In the genomic region with DNA sequence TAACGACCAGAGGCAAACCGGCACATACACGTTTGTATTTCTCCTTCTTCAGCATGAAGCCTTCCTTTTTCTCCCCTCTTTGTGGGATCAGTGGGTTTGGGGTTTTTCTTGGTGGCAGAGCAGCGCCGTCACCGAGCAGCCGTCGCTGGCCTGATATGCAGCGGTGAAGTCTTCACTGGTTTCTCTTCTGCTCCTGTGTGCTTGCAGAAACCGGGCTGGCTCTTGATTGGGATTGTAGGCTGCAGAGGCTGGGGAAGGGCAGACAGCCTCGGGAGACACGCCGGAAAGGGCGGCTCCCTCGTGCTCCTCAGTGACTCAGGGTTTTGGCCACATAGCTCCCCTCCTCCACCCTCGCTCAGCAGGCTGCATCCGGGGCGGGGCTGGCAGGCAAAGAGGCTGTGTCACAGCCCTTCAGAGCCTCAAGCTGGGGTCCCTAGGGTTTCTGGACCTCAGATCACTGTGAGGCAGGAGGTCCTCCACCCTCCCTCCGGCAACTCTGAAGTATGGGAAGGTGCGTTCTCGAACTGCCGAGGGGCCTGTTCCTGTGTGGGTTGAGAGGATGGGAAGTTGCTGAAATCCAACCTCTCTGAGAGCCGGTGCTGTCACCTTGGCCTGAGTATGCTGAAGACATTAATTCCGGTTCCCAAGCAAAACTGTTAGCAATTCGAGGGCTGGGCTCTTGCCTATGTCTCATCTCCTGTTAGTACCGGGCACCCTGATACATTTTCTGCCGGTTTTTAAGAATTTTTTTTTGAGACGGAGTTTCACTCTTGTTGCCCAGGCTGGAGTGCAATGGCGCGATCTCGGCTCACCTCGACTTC, we compare ENCODE assay signal across 8 cellular contexts. TPM values are rescaled to one million over a fixed set of nuclear protein-coding genes. Genes with fewer than 3 reads are reported as not detected.
DNase-seq lines count a peak whose midpoint lies in the region; ATAC-seq lines count a peak whose summit lies in the region.

No MANE protein-coding gene starts in this region.

- H3K27ac ChIP-seq in GM23248, result peak overlapping the region; percentile 95
- H3K27ac ChIP-seq in KOPT-K1 (ENCODE audit: low read depth, low read length, poor library complexity, severe bottlenecking), result peak overlapping the region; percentile 89
- peak overlapping the region; percentile 95 for H3K27ac ChIP-seq in right cardiac atrium (ENCODE audit: low read length)

- H4K20me1 ChIP-seq in GM23248 (ENCODE audit: insufficient read depth), result no peaks in the 10 kb centered on the region

- H3K36me3 ChIP-seq in ES-I3 (ENCODE audit: insufficient read depth, low read length), result peaks cover 5% of the 10 kb centered on the region; the same call in 1 of the 2 replicates
- peaks cover 13% of the 10 kb centered on the region; the same call in 1 of the 2 replicates for H3K36me3 ChIP-seq in GM23248 (ENCODE audit: low read depth)
- peaks cover 8% of the 10 kb centered on the region; the same call in 1 of the 2 replicates for H3K36me3 ChIP-seq in KOPT-K1 (ENCODE audit: insufficient read depth, low read length)

- H3K4me2 ChIP-seq in GM23248 (ENCODE audit: unreplicated experiment), result peak overlapping the region; percentile 97

- intact Hi-C loops in right cardiac atrium (cut with DNase I) (no loop called here), sciatic nerve (cut with DNase I) (no loop called here)

- H3K79me2 ChIP-seq in GM23248 (ENCODE audit: insufficient read depth), result peaks cover 32% of the 10 kb centered on the region

- H3F3A ChIP-seq in GM23248 (ENCODE audit: insufficient read depth), result peaks cover 50% of the 10 kb centered on the region

- 19% methylated on average over 32 of the region's 32 CpGs for WGBS in GM23248 (ENCODE audit: low coverage in 1 of 2, low lambda C conversion rate in 2 of 2, missing lambda C conversion rate in 2 of 2), 2 experiments
- 22% methylated on average over 32 of the region's 32 CpGs for WGBS in right cardiac atrium

- peaks cover 22% of the 10 kb centered on the region for H3K36me3 Mint-ChIP-seq in activated naive CD8-positive, alpha-beta T cell treated with anti-CD3 and anti-CD28 coated beads, Interleukin-2, amount 10 ng/mL, durations not matched to agents 7 days and 5 days

- POLR2A ChIA-PET in activated naive CD8-positive, alpha-beta T cell treated with anti-CD3 and anti-CD28 coated beads, Interleukin-2, amount 10 ng/mL, durations not matched to agents 7 days and 5 days (lab: Charles Lee), result interaction anchor here (0.9 to 2.4 kb wide), 10 partner anchors 8 to 994 kb away, joined by 3 to 20 read pairs (median 4); a partner anchor contains a TSS

- ATAC-seq in activated naive CD8-positive, alpha-beta T cell treated with anti-CD3 and anti-CD28 coated beads, Interleukin-2, amount 10 ng/mL, durations not matched to agents 7 days and 5 days (ENCODE audit: low read depth), result peak; percentile 85
- ATAC-seq in right cardiac atrium (peak; percentile 98), sciatic nerve (peak; percentile 97)

- H3K4me1 ChIP-seq in ES-I3 (ENCODE audit: insufficient read depth, low read length) (peaks cover 12% of the 10 kb centered on the region), GM23248 (ENCODE audit: insufficient read depth) (peaks cover 18% of the 10 kb centered on the region), right cardiac atrium (ENCODE audit: control insufficient read depth, insufficient read depth, low read length) (peaks cover 4% of the 10 kb centered on the region)

- peak overlapping the region; percentile 89 for H2AFZ ChIP-seq in GM23248

- H3K9me3 ChIP-seq in ES-I3 (ENCODE audit: control insufficient read depth, insufficient read depth, low read length), result no peaks in the 10 kb centered on the region
- no peaks in the 10 kb centered on the region for H3K9me3 ChIP-seq in GM23248 (ENCODE audit: low read depth)
- H3K9me3 ChIP-seq in KOPT-K1 (ENCODE audit: insufficient read depth, low read length, poor library complexity, severe bottlenecking), result no peaks in the 10 kb centered on the region
- H3K9me3 ChIP-seq in right cardiac atrium (ENCODE audit: control insufficient read depth, low read length), result no peaks in the 10 kb centered on the region

- H3K9me2 ChIP-seq in GM23248 (ENCODE audit: insufficient read depth), result no peaks in the 10 kb centered on the region

- peak overlapping the region; percentile 85 for H3K4me3 ChIP-seq in GM23248
- peak overlapping the region; percentile 43 for H3K4me3 ChIP-seq in right cardiac atrium (ENCODE audit: low read length)

- peak overlapping the region; percentile 51 for H3K9ac ChIP-seq in ES-I3 (ENCODE audit: low read depth, low read length)
- peak overlapping the region; percentile 88 for H3K9ac ChIP-seq in GM23248

- DNase-seq in GM23248 (peak; percentile 99), SKM-1 treated with dmso at 0.1 percent for 144 hours (lab: John Stamatoyannopoulos, UW; ENCODE audit: unreplicated experiment) (peak; percentile 90), right cardiac atrium (peak; percentile 97 to 98 (median 97)), sciatic nerve (ENCODE audit: low spot score) (peak; percentile 94), NCI-H128 (lab: John Stamatoyannopoulos, UW; ENCODE audit: unreplicated experiment) (no peak)
- DNase-seq in activated naive CD8-positive, alpha-beta T cell treated with anti-CD3 and anti-CD28 coated beads, Interleukin-2, amount 10 ng/mL, durations not matched to agents 7 days and 5 days, result peak; percentile 88

- peak overlapping the region; percentile 90 for H3K4me3 Mint-ChIP-seq in activated naive CD8-positive, alpha-beta T cell treated with anti-CD3 and anti-CD28 coated beads, Interleukin-2, amount 10 ng/mL, durations not matched to agents 7 days and 5 days

- H3K9me3 Mint-ChIP-seq in activated naive CD8-positive, alpha-beta T cell treated with anti-CD3 and anti-CD28 coated beads, Interleukin-2, amount 10 ng/mL, durations not matched to agents 7 days and 5 days, result no peaks in the 10 kb centered on the region

- H3K27me3 ChIP-seq in GM23248 (replicated peaks; ENCODE audit: insufficient read depth) (no peaks in the 10 kb centered on the region), right cardiac atrium (ENCODE audit: control insufficient read depth, insufficient read depth) (no peaks in the 10 kb centered on the region)

- peak overlapping the region; percentile 92 for H3K27ac Mint-ChIP-seq in activated naive CD8-positive, alpha-beta T cell treated with anti-CD3 and anti-CD28 coated beads, Interleukin-2, amount 10 ng/mL, durations not matched to agents 7 days and 5 days

- H3K4me1 Mint-ChIP-seq in activated naive CD8-positive, alpha-beta T cell treated with anti-CD3 and anti-CD28 coated beads, Interleukin-2, amount 10 ng/mL, durations not matched to agents 7 days and 5 days, result peaks cover 40% of the 10 kb centered on the region

- peaks cover under 1% of the 10 kb centered on the region for H3K27me3 Mint-ChIP-seq in activated naive CD8-positive, alpha-beta T cell treated with anti-CD3 and anti-CD28 coated beads, Interleukin-2, amount 10 ng/mL, durations not matched to agents 7 days and 5 days

- in situ Hi-C loops in GM23248 (cut with MboI), result no loop called here

RNA-seq across cellular contexts. Expression of a gene that starts 24.2 kb away (rescaled TPM):
- total RNA-seq in GM23248 (2014; rRNA removed; shearing (Covaris generic)), result 26.2 and 29.6 TPM in 2 replicates
- polyA plus RNA-seq in GM23248 (2016; fragmentation: Nextera tagmentation; extraction: Ambion mirVana) (61.0 and 64.2 TPM in 2 replicates), right cardiac atrium (71.0 TPM)
- total RNA-seq in activated naive CD8-positive, alpha-beta T cell treated with anti-CD3 and anti-CD28 coated beads, Interleukin-2, amount 10 ng/mL, durations not matched to agents 7 days and 5 days, result 10 to 100 TPM; 17.0 to 17.5 TPM
- total RNA-seq in right cardiac atrium (10 to 100 TPM; 38.1 to 60.6 (median 46.8) TPM), sciatic nerve (30.1 TPM)

RNA-seq across cellular contexts. Expression of a gene that starts 44.4 kb away (rescaled TPM):
- 23.3 and 26.2 TPM in 2 replicates for total RNA-seq in GM23248 (2014; rRNA removed; shearing (Covaris generic))
- polyA plus RNA-seq in GM23248 (2016; fragmentation: Nextera tagmentation; extraction: Ambion mirVana), result 15.3 and 16.1 TPM in 2 replicates
- 10 to 100 TPM; 31.9 to 32.6 TPM for total RNA-seq in activated naive CD8-positive, alpha-beta T cell treated with anti-CD3 and anti-CD28 coated beads, Interleukin-2, amount 10 ng/mL, durations not matched to agents 7 days and 5 days
- total RNA-seq in right cardiac atrium, result 10 to 100 TPM in 1 of 4 donors, 1 to 10 TPM in 3; 8.0 to 11.5 (median 8.6) TPM
- polyA plus RNA-seq in right cardiac atrium, result 6.8 TPM
- 25.9 TPM for total RNA-seq in sciatic nerve

RNA-seq across cellular contexts. Expression of a gene that starts 52.5 kb away (rescaled TPM):
- total RNA-seq in GM23248 (2014; rRNA removed; shearing (Covaris generic)), result 95.7 and 141 TPM in 2 replicates
- polyA plus RNA-seq in GM23248 (2016; fragmentation: Nextera tagmentation; extraction: Ambion mirVana), result 149 and 153 TPM in 2 replicates
- 10 to 100 TPM; 85.3 to 85.6 TPM for total RNA-seq in activated naive CD8-positive, alpha-beta T cell treated with anti-CD3 and anti-CD28 coated beads, Interleukin-2, amount 10 ng/mL, durations not matched to agents 7 days and 5 days
- 100 to 1,000 TPM; 181 to 265 (median 207) TPM for total RNA-seq in right cardiac atrium
- polyA plus RNA-seq in right cardiac atrium, result 172 TPM
- total RNA-seq in sciatic nerve, result 122 TPM
